ENCODE assay signal across 14 cellular contexts in the genomic region with DNA sequence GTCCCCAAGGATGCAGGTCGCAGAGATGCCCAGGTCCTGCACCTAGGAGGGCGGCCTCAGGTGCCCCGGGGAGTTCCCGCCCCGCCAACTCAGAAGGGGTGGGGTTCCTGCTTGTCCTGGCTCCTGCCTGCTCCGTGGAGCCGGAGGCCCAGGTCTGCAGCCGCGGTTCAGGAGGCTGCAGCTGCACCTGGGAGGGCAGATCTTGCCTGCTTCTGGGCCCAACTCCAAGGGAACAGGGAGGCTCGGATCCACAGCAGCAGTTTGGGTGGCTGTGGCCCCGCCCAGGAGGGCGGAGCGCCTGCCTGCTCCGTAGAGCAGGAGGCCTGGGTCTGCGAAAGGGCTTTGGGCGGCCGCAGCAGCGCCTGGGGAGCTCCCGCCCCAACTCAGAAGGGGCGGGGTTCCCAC.
DNase-seq lines count a peak whose midpoint lies in the region; ATAC-seq lines count a peak whose summit lies in the region.
"Had no signal": no experiment of that assay in that cellular context is flagged by ENCODE, and none has a peak within 500 bp of the region (broad histone marks: within the 10 kb centered on the region; RNA-seq: fewer than 3 reads in every experiment).

No MANE protein-coding gene starts in this region.

- peaks cover 9% of the 10 kb centered on the region for H3K27me3 Mint-ChIP-seq in stimulated activated naive CD8-positive, alpha-beta T cell treated with anti-CD3 and anti-CD28 coated beads, Interleukin-15, amount 100 ng/mL, for 72 hours

- peak overlapping the region; percentile 42 for H3K9ac ChIP-seq in NT2/D1 (ENCODE audit: insufficient read length, low read depth)
- H3K9ac ChIP-seq: parathyroid adenoma had no signal

- H3K4me1 ChIP-seq in NT2/D1 (ENCODE audit: insufficient read depth, insufficient read length), result no peaks in the 10 kb centered on the region
- H3K4me1 ChIP-seq in right cardiac atrium (ENCODE audit: control insufficient read depth, insufficient read depth, low read length), result no peaks in the 10 kb centered on the region
- H3K4me1 ChIP-seq: parathyroid adenoma had no signal

- 57% methylated on average over 20 of the region's 20 CpGs for WGBS in right cardiac atrium

- H3K9me3 ChIP-seq in NT2/D1 (ENCODE audit: insufficient read depth, low read length) (no peaks in the 10 kb centered on the region; the same call in 1 of the 2 replicates), right cardiac atrium (ENCODE audit: control insufficient read depth, low read length) (no peaks in the 10 kb centered on the region)
- H3K9me3 ChIP-seq: HAP-1 had no signal

- H3K27ac Mint-ChIP-seq in stimulated activated naive CD8-positive, alpha-beta T cell treated with anti-CD3 and anti-CD28 coated beads, Interleukin-15, amount 100 ng/mL, for 72 hours, result no peak overlapping the region
- H3K27ac Mint-ChIP-seq: activated CD4-positive, alpha-beta memory T cell treated with anti-CD3 and anti-CD28 coated beads, Interleukin-2, amount 10 ng/mL, durations not matched to agents 7 days and 5 days; CD8-positive, alpha-beta T cell had no signal

- no peak overlapping the region for H3K4me3 Mint-ChIP-seq in stimulated activated naive CD8-positive, alpha-beta T cell treated with anti-CD3 and anti-CD28 coated beads, Interleukin-15, amount 100 ng/mL, for 72 hours
- H3K4me3 Mint-ChIP-seq: activated CD4-positive, alpha-beta memory T cell treated with anti-CD3 and anti-CD28 coated beads, Interleukin-2, amount 10 ng/mL, durations not matched to agents 7 days and 5 days; CD8-positive, alpha-beta T cell had no signal

- H3K4me3 ChIP-seq in NT2/D1 (ENCODE audit: insufficient read length, low read depth) (no peak overlapping the region), right cardiac atrium (ENCODE audit: low read length) (no peak overlapping the region)
- H3K4me3 ChIP-seq: HAP-1 had no signal

- H3K9me3 Mint-ChIP-seq in stimulated activated naive CD8-positive, alpha-beta T cell treated with anti-CD3 and anti-CD28 coated beads, Interleukin-15, amount 100 ng/mL, for 72 hours, result no peaks in the 10 kb centered on the region
- H3K9me3 Mint-ChIP-seq: CD8-positive, alpha-beta T cell had no signal

- no peak overlapping the region for H3K27ac ChIP-seq in right cardiac atrium (ENCODE audit: low read length)
- H3K27ac ChIP-seq: parathyroid adenoma had no signal

- DNase-seq in stimulated activated naive CD8-positive, alpha-beta T cell treated with anti-CD3 and anti-CD28 coated beads, Interleukin-15, amount 100 ng/mL, for 72 hours, result no peak
- no peak for DNase-seq in stimulated activated naive CD8-positive, alpha-beta T cell treated with anti-CD3 and anti-CD28 coated beads, Interleukin-15, Interleukin-2, amounts not matched to agents 100 U/mL and 50 U/mL, for 24 hours
- no peak for DNase-seq in NT2/D1 (ENCODE audit: low read depth, low spot score)
- DNase-seq in iPS-NIHi7 (ENCODE audit: extremely low spot score), result peak; percentile 78
- no peak for DNase-seq in GM19240 (ENCODE audit: insufficient read length, low spot score)
- DNase-seq in kidney tubule cell (ENCODE audit: low spot score), result no peak
- no peak for DNase-seq in NCI-H2029 treated with DMSO at 0.1 percent for 48 hours (lab: John Stamatoyannopoulos, UW)
- DNase-seq in right cardiac atrium, result no peak
- DNase-seq: activated CD4-positive, alpha-beta memory T cell treated with anti-CD3 and anti-CD28 coated beads, Interleukin-2, amount 10 ng/mL, durations not matched to agents 7 days and 5 days; CD8-positive, alpha-beta T cell; NCI-H1436 treated with DMSO at 0.1 percent for 48 hours; SW 1271 had no signal

- no peaks in the 10 kb centered on the region for H3K4me1 Mint-ChIP-seq in stimulated activated naive CD8-positive, alpha-beta T cell treated with anti-CD3 and anti-CD28 coated beads, Interleukin-15, amount 100 ng/mL, for 72 hours
- H3K4me1 Mint-ChIP-seq: activated CD4-positive, alpha-beta memory T cell treated with anti-CD3 and anti-CD28 coated beads, Interleukin-2, amount 10 ng/mL, durations not matched to agents 7 days and 5 days had no signal

- H3K27me3 ChIP-seq in NT2/D1 (ENCODE audit: insufficient read depth, insufficient read length) (no peaks in the 10 kb centered on the region), right cardiac atrium (ENCODE audit: control insufficient read depth, insufficient read depth) (no peaks in the 10 kb centered on the region)

- H3K36me3 ChIP-seq in NT2/D1 (ENCODE audit: insufficient read depth, insufficient read length, low read length), result no peaks in the 10 kb centered on the region
- H3K36me3 ChIP-seq: HAP-1 had no signal

- ATAC-seq in stimulated activated naive CD8-positive, alpha-beta T cell treated with anti-CD3 and anti-CD28 coated beads, Interleukin-15, amount 100 ng/mL, for 72 hours, result peak; percentile 74
- ATAC-seq in stimulated activated naive CD8-positive, alpha-beta T cell treated with anti-CD3 and anti-CD28 coated beads, Interleukin-15, Interleukin-2, amounts not matched to agents 100 U/mL and 50 U/mL, for 24 hours, result no peak
- no peak for ATAC-seq in right cardiac atrium
- ATAC-seq: CD8-positive, alpha-beta T cell had no signal

- intact Hi-C loops in right cardiac atrium (cut with DNase I), result no loop called here
